ENCODE assay signal across 8 cellular contexts in the genomic region with DNA sequence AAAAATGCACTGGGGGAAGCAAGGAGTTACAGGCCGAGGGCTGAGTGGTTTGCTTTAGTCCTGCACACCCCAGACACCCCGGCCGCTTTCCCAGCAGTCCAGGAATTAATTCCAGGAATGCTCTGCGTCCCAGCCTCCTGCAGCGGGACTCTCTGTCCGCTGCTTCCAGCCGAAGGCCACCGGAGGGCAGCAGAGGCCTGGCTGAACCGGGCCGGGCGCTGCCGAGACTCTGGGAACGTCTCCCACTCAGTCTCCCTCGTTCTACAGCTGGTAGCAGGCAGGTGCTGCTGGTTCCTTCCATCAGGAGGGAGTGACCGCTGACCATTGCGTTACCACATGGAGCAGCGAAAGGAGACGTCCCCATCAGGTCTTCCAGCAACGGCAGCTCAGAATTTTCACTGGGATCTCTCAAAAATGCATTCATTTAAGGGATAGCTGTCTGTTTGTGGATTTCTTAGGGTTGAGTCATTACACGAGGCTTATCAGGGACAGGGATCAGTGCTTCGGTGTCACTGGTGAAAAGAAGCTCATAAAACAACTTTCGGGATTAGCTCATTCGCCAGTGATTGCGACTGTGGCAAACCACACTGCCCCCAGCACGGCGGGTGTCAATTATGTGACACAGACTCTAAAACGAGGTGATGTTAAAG. TPM values are rescaled to one million over a fixed set of nuclear protein-coding genes. Genes with fewer than 3 reads are reported as not detected.
DNase-seq lines count a peak whose midpoint lies in the region; ATAC-seq, FAIRE-seq and TF ChIP-seq lines count a peak whose summit lies in the region.

No MANE protein-coding gene starts in this region.

- H3K4me1 Mint-ChIP-seq in WTC11: peaks cover 20% of the 10 kb centered on the region

- POLR2A ChIA-PET in WTC11 (lab: Charles Lee): interaction anchor here (0.8 kb wide), 1 partner anchor 588 kb away, joined by 5 read pairs; a partner anchor contains a TSS

- peaks cover 11% of the 10 kb centered on the region for H3K27me3 Mint-ChIP-seq in WTC11 (ENCODE audit: low read depth)

- H3K4me3 Mint-ChIP-seq in WTC11: no peak overlapping the region

- TF ChIP-seq CTCF in WTC11 (IDR thresholded peaks at IDR 0.05): peak; percentile 48
- peak; percentile 96 for TF ChIP-seq CTCF in bronchial epithelial cell (IDR thresholded peaks at IDR 0.05; ENCODE audit: insufficient read depth, low read length, severe bottlenecking)

- H3K36me3 ChIP-seq in bronchial epithelial cell (ENCODE audit: control insufficient read depth, insufficient read depth, low read length): no peaks in the 10 kb centered on the region

- H3K27me3 ChIP-seq in bronchial epithelial cell (ENCODE audit: control insufficient read depth, insufficient read depth, low read length): peaks cover 3% of the 10 kb centered on the region

- H3K36me3 Mint-ChIP-seq in WTC11: no peaks in the 10 kb centered on the region

- H3K4me3 ChIP-seq in bronchial epithelial cell (ENCODE audit: low read depth, low read length): peak overlapping the region; percentile 25

- peak; percentile 65 for FAIRE-seq in GM12891 (lab: Jason Lieb, UNC)
- no peak for FAIRE-seq in bronchial epithelial cell (lab: Jason Lieb, UNC)

- peak; percentile 62 for DNase-seq in GM12891 (ENCODE audit: insufficient read length, low spot score)
- DNase-seq in NCI-H2107 treated with DMSO at 0.1 percent for 48 hours (lab: John Stamatoyannopoulos, UW; ENCODE audit: unreplicated experiment): peak; percentile 36
- DNase-seq in WTC11 (ENCODE audit: low spot score): peak; percentile 86
- DNase-seq in bronchial epithelial cell (ENCODE audit: low read depth): peak; percentile 59
- peak; percentile 87 for DNase-seq in kidney glomerular epithelial cell (lab: John Stamatoyannopoulos, UW)
- peak; percentile 90 for DNase-seq in stimulated activated CD4-positive, alpha-beta T cell treated with anti-CD3 and anti-CD28 coated beads, Interleukin-15, amount 100 ng/mL, for 24 hours
- no peak for DNase-seq in NCI-H524 treated with DMSO at 0.1 percent for 48 hours (lab: John Stamatoyannopoulos, UW)

- CTCF ChIA-PET in WTC11 (lab: Charles Lee): interaction anchor here (0.7 to 2.3 kb wide), 13 partner anchors 9 to 971 kb away, joined by 3 to 9 read pairs (median 3); a partner anchor contains a TSS

- no peaks in the 10 kb centered on the region for H3K9me3 Mint-ChIP-seq in WTC11

- ATAC-seq in HG02852 (IDR thresholded peaks at IDR 0.05; ENCODE audit: unreplicated experiment) (peak; percentile 96), WTC11 (peak; percentile 92)

- no peak for TF ChIP-seq POLR2A in GM12891 (IDR thresholded peaks at IDR 0.05; ENCODE audit: low read depth, low read length)

- H3K27ac Mint-ChIP-seq in WTC11: no peak overlapping the region

TF ChIP-seq in GM12891, 5 proteins besides CTCF, POLR2A, EP300 and RAD21:
- TF ChIP-seq POLR2AphosphoS5 (IDR thresholded peaks at IDR 0.05; ENCODE audit: low read depth, low read length) (no peak), SPI1 (IDR thresholded peaks at IDR 0.05; ENCODE audit: low read depth, low read length) (no peak), PAX5 (IDR thresholded peaks at IDR 0.05; ENCODE audit: insufficient read depth, low read length, severe bottlenecking) (peak; percentile 30), TAF1 (IDR thresholded peaks at IDR 0.05; ENCODE audit: low read depth, low read length) (no peak), POU2F2 (IDR thresholded peaks at IDR 0.05; ENCODE audit: low read depth, low read length) (peak; percentile 19; the same call in 1 of the 2 replicates)

TF ChIP-seq in WTC11, 78 proteins besides CTCF, POLR2A, EP300 and RAD21:
- TF ChIP-seq, protein P1, sequence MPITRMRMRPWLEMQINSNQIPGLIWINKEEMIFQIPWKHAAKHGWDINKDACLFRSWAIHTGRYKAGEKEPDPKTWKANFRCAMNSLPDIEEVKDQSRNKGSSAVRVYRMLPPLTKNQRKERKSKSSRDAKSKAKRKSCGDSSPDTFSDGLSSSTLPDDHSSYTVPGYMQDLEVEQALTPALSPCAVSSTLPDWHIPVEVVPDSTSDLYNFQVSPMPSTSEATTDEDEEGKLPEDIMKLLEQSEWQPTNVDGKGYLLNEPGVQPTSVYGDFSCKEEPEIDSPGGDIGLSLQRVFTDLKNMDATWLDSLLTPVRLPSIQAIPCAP (CRISPR knock-in tag; IDR thresholded peaks at IDR 0.05): no peak
- TF ChIP-seq, protein P2, sequence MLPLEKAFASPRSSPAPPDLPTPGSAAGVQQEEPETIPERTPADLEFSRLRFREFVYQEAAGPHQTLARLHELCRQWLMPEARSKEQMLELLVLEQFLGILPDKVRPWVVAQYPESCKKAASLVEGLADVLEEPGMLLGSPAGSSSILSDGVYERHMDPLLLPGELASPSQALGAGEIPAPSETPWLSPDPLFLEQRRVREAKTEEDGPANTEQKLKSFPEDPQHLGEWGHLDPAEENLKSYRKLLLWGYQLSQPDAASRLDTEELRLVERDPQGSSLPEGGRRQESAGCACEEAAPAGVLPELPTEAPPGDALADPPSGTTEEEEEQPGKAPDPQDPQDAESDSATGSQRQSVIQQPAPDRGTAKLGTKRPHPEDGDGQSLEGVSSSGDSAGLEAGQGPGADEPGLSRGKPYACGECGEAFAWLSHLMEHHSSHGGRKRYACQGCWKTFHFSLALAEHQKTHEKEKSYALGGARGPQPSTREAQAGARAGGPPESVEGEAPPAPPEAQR (CRISPR knock-in tag; IDR thresholded peaks at IDR 0.05): no peak
- TF ChIP-seq GTF2I (CRISPR knock-in tag; conservative IDR thresholded peaks at IDR 0.05) (no peak), ZNF416 (CRISPR knock-in tag; IDR thresholded peaks at IDR 0.05) (no peak), HMGA2 (CRISPR knock-in tag; IDR thresholded peaks at IDR 0.05) (no peak), SOX15 (CRISPR knock-in tag; IDR thresholded peaks at IDR 0.05) (no peak), FOXP1 (CRISPR knock-in tag; IDR thresholded peaks at IDR 0.05; ENCODE audit: borderline replicate concordance) (peak; percentile 21; the same call in 1 of the 2 replicates), ZNF396 (CRISPR knock-in tag; IDR thresholded peaks at IDR 0.05; ENCODE audit: borderline replicate concordance) (no peak)
- TF ChIP-seq, protein P3, sequence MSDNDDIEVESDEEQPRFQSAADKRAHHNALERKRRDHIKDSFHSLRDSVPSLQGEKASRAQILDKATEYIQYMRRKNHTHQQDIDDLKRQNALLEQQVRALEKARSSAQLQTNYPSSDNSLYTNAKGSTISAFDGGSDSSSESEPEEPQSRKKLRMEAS (CRISPR knock-in tag; IDR thresholded peaks at IDR 0.05): peak; percentile 45; the same call in 1 of the 2 replicates
- TF ChIP-seq, protein P4, sequence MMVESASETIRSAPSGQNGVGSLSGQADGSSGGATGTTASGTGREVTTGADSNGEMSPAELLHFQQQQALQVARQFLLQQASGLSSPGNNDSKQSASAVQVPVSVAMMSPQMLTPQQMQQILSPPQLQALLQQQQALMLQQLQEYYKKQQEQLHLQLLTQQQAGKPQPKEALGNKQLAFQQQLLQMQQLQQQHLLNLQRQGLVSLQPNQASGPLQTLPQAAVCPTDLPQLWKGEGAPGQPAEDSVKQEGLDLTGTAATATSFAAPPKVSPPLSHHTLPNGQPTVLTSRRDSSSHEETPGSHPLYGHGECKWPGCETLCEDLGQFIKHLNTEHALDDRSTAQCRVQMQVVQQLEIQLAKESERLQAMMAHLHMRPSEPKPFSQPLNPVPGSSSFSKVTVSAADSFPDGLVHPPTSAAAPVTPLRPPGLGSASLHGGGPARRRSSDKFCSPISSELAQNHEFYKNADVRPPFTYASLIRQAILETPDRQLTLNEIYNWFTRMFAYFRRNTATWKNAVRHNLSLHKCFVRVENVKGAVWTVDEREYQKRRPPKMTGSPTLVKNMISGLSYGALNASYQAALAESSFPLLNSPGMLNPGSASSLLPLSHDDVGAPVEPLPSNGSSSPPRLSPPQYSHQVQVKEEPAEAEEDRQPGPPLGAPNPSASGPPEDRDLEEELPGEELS (CRISPR knock-in tag; IDR thresholded peaks at IDR 0.05): no peak
- TF ChIP-seq, protein P5, sequence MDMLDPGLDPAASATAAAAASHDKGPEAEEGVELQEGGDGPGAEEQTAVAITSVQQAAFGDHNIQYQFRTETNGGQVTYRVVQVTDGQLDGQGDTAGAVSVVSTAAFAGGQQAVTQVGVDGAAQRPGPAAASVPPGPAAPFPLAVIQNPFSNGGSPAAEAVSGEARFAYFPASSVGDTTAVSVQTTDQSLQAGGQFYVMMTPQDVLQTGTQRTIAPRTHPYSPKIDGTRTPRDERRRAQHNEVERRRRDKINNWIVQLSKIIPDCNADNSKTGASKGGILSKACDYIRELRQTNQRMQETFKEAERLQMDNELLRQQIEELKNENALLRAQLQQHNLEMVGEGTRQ (CRISPR knock-in tag; IDR thresholded peaks at IDR 0.05): no peak
- TF ChIP-seq, protein P6, sequence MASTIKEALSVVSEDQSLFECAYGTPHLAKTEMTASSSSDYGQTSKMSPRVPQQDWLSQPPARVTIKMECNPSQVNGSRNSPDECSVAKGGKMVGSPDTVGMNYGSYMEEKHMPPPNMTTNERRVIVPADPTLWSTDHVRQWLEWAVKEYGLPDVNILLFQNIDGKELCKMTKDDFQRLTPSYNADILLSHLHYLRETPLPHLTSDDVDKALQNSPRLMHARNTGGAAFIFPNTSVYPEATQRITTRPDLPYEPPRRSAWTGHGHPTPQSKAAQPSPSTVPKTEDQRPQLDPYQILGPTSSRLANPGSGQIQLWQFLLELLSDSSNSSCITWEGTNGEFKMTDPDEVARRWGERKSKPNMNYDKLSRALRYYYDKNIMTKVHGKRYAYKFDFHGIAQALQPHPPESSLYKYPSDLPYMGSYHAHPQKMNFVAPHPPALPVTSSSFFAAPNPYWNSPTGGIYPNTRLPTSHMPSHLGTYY (CRISPR knock-in tag; IDR thresholded peaks at IDR 0.05): no peak; the same call in 1 of the 2 replicates
- TF ChIP-seq, protein P7, sequence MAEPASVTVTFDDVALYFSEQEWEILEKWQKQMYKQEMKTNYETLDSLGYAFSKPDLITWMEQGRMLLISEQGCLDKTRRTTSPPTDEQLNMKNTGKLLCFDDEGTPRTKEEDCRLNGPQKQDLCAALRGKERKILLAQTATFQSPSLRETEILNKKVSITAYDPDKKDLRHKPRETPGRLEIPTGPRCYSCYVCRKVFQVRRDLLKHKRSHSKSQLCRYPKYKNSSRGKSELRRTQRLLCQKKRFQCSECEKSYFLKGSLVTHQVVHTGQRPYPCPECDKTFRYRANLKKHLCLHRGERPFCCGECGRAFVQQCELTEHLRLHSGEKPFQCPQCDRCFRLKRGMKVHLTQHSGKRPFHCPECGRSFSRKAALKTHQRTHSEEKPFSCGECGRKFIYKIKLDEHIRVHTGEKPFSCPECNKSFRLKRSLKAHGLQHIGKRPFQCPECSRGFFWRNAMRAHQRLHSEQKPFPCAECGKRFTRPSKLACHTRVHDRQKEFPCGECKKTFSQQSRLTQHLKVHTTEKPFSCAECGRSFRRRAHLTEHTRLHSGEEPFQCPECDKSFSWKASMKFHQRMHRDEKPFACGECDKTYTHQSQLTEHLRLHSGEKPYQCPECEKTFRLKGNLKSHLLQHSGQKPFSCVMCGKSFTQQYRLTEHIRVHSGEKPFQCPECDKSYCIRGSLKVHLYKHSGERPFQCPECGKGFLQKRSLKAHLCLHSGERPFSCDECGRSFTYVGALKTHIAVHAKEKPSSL (CRISPR knock-in tag; conservative IDR thresholded peaks at IDR 0.05): no peak
TF ChIP-seq in WTC11: peak in this region for 2.

RNA-seq across cellular contexts. Expression of a gene that starts 24.9 kb away (rescaled TPM):
- 43.0 TPM for polyA plus RNA-seq in GM12891 (2012; ENCODE audit: low read depth, missing spikeins)
- total RNA-seq in WTC11 (2021): 37.2 to 40.7 TPM (median 37.5 TPM) in 3 replicates
- total RNA-seq in bronchial epithelial cell: 39.2 and 54.8 TPM in 2 replicates
